Comparison of ENCODE assay signal across 21 cellular contexts in the genomic region with DNA sequence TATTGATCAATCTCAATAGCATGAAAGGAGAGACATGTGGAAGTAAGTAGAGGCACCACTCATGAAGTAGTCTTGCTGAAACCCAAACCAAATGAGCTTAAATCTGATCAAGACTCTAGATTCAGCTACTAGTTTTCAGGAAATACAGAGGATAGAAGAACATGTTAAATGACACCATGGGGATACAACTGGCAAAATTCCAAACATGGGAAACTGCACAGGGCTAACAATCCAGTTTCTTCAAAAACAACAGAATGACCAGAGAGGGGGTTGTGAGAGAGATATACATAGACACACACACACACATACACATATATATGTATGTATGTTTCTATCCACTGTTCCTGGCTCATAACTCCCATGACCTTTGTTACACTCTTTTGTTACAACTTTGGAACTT. TPM values are rescaled to one million over a fixed set of nuclear protein-coding genes. Genes with fewer than 3 reads are reported as not detected.
DNase-seq lines count a peak whose midpoint lies in the region; ATAC-seq and TF ChIP-seq lines count a peak whose summit lies in the region.
"Had no signal": no experiment of that assay in that cellular context is flagged by ENCODE, and none has a peak within 500 bp of the region (broad histone marks: within the 10 kb centered on the region; RNA-seq: fewer than 3 reads in every experiment).

No MANE protein-coding gene starts in this region.

- no peaks in the 10 kb centered on the region for H4K20me1 ChIP-seq in BLaER1

- H3K4me1 ChIP-seq in BLaER1 (peaks cover 57% of the 10 kb centered on the region), HEK293 (ENCODE audit: control insufficient read depth, insufficient read depth, low read length) (no peaks in the 10 kb centered on the region), SJCRH30 (no peaks in the 10 kb centered on the region)
- H3K4me1 ChIP-seq: A549 had no signal

- no peak for TF ChIP-seq RAD21 in Ishikawa (IDR thresholded peaks at IDR 0.05; ENCODE audit: low read depth)

- TF ChIP-seq EP300 in Ishikawa (IDR thresholded peaks at IDR 0.05; ENCODE audit: borderline replicate concordance): no peak

- peaks cover 17 to 20% (median 18%) of the 10 kb centered on the region in 3 donors for H3K4me1 Mint-ChIP-seq in T-cell
- H3K4me1 Mint-ChIP-seq: B cell had no signal

- H3K36me3 Mint-ChIP-seq in T-cell: peaks cover 3% of the 10 kb centered on the region
- H3K36me3 Mint-ChIP-seq: CD14-positive monocyte; CD4-positive, CD25-positive, alpha-beta regulatory T cell had no signal

- peak overlapping the region; percentile 59 for H3K27ac ChIP-seq in BLaER1
- H3K27ac ChIP-seq in HEK293 (ENCODE audit: extremely low read depth, low read depth, low read length): no peak overlapping the region
- no peak overlapping the region for H3K27ac ChIP-seq in SJCRH30
- H3K27ac ChIP-seq: 22Rv1, A549 had no signal

- H3K9me3 ChIP-seq in BLaER1: peaks cover 31% of the 10 kb centered on the region
- no peaks in the 10 kb centered on the region for H3K9me3 ChIP-seq in HEK293 (ENCODE audit: control insufficient read depth, insufficient read depth, low read depth, low read length)
- H3K9me3 ChIP-seq in SJCRH30 (replicated peaks): no peaks in the 10 kb centered on the region; the same call in 1 of the 2 replicates

- H3K27me3 Mint-ChIP-seq in T-cell: peaks cover 9 to 11% of the 10 kb centered on the region in 2 donors

- H3K4me3 ChIP-seq in BLaER1 (peak overlapping the region; percentile 22; the same call in 1 of the 2 replicates), HEK293 (ENCODE audit: low read depth, low read length) (no peak overlapping the region), SJCRH30 (no peak overlapping the region)
- H3K4me3 ChIP-seq: A549 had no signal

- POLR2A ChIA-PET in HEK293 (lab: Yijun Ruan, JAX) (no interaction called here), T-cell (lab: Charles Lee) (interaction anchor here in 1 of 2 donors (0.7 kb wide), 1 partner anchor 360 kb away, joined by 5 read pairs; no protein-coding TSS in a partner anchor)

- DNase-seq in T-cell: no peak
- DNase-seq in SJCRH30: no peak
- no peak for DNase-seq in NCI-H526 (lab: John Stamatoyannopoulos, UW)
- DNase-seq: AML-193; C1 segment of cervical spinal cord; CD4-positive, alpha-beta memory T cell; CD4-positive, CD25-positive, alpha-beta regulatory T cell; CD8-positive, alpha-beta memory T cell; COR-L47; DMS 273 treated with DMSO at 0.1 percent for 48 hours; DMS153; DMS53; DMS79; GF-D8 had no signal

- H3K27ac Mint-ChIP-seq in T-cell: no peak overlapping the region
- H3K27ac Mint-ChIP-seq: B cell; CD14-positive monocyte; CD4-positive, alpha-beta memory T cell; CD4-positive, CD25-positive, alpha-beta regulatory T cell; CD8-positive, alpha-beta memory T cell had no signal

- CTCF ChIA-PET in HEK293 (lab: Yijun Ruan, JAX): interaction anchor here (0.6 kb wide), 1 partner anchor 670 kb away, joined by 3 read pairs; no protein-coding TSS in a partner anchor
- CTCF ChIA-PET in T-cell (lab: Charles Lee): no interaction called here

- H3K4me3 Mint-ChIP-seq in T-cell: no peak overlapping the region
- H3K4me3 Mint-ChIP-seq: B cell; CD14-positive monocyte; CD4-positive, alpha-beta memory T cell; CD4-positive, CD25-positive, alpha-beta regulatory T cell; CD8-positive, alpha-beta memory T cell had no signal

- H3K9ac ChIP-seq in BLaER1: no peak overlapping the region

- H3K27me3 ChIP-seq in BLaER1 (no peaks in the 10 kb centered on the region), SJCRH30 (no peaks in the 10 kb centered on the region)

- H3K36me3 ChIP-seq in BLaER1 (no peaks in the 10 kb centered on the region), HEK293 (ENCODE audit: control insufficient read depth in 2 of 2, insufficient read depth in 1 of 2, low read length in 2 of 2) (no peaks in the 10 kb centered on the region), SJCRH30 (no peaks in the 10 kb centered on the region)

- no peak for TF ChIP-seq CTCF in HEK293 (tag by site-specific recombination; IDR thresholded peaks at IDR 0.05)

- peak overlapping the region; percentile 86; the same call in 1 of the 2 replicates for H3K4me2 ChIP-seq in BLaER1
- H3K4me2 ChIP-seq: A549 had no signal

- H3K9me3 Mint-ChIP-seq in T-cell: peaks cover 2 to 13% (median 7%) of the 10 kb centered on the region in 3 donors

- no peak for ATAC-seq in T-cell (replicated peaks in 1 of 4)
- ATAC-seq: A549 had no signal

TF ChIP-seq in HEK293, 187 proteins besides CTCF, POLR2A, EP300 and RAD21:
- TF ChIP-seq ZNF426 (tag by site-specific recombination; IDR thresholded peaks at IDR 0.05): no peak
- peak; percentile 67 for TF ChIP-seq SETDB1 (IDR thresholded peaks at IDR 0.05; ENCODE audit: insufficient read length, low read length)

TF ChIP-seq in Ishikawa, 13 proteins besides CTCF, POLR2A, EP300 and RAD21:
- TF ChIP-seq TAF1 (IDR thresholded peaks at IDR 0.05; ENCODE audit: low read depth): no peak
- TF ChIP-seq YY1 (IDR thresholded peaks at IDR 0.05; ENCODE audit: low read depth): no peak
- TF ChIP-seq, protein P1, sequence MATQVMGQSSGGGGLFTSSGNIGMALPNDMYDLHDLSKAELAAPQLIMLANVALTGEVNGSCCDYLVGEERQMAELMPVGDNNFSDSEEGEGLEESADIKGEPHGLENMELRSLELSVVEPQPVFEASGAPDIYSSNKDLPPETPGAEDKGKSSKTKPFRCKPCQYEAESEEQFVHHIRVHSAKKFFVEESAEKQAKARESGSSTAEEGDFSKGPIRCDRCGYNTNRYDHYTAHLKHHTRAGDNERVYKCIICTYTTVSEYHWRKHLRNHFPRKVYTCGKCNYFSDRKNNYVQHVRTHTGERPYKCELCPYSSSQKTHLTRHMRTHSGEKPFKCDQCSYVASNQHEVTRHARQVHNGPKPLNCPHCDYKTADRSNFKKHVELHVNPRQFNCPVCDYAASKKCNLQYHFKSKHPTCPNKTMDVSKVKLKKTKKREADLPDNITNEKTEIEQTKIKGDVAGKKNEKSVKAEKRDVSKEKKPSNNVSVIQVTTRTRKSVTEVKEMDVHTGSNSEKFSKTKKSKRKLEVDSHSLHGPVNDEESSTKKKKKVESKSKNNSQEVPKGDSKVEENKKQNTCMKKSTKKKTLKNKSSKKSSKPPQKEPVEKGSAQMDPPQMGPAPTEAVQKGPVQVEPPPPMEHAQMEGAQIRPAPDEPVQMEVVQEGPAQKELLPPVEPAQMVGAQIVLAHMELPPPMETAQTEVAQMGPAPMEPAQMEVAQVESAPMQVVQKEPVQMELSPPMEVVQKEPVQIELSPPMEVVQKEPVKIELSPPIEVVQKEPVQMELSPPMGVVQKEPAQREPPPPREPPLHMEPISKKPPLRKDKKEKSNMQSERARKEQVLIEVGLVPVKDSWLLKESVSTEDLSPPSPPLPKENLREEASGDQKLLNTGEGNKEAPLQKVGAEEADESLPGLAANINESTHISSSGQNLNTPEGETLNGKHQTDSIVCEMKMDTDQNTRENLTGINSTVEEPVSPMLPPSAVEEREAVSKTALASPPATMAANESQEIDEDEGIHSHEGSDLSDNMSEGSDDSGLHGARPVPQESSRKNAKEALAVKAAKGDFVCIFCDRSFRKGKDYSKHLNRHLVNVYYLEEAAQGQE (IDR thresholded peaks at IDR 0.05; ENCODE audit: low read depth): no peak
- TF ChIP-seq NFIC (IDR thresholded peaks at IDR 0.05): peak; percentile 25; the same call in 1 of the 2 replicates
TF ChIP-seq in Ishikawa: peak in this region for 1.

RNA-seq across cellular contexts. Expression of a gene that starts 44.8 kb away (rescaled TPM):
- total RNA-seq in T-cell: 10 to 100 TPM; 11.0 to 18.6 (median 16.4) TPM
- 37.7 and 40.5 TPM in 2 replicates for total RNA-seq in SJCRH30 (2014; rRNA removed; shearing (Covaris generic))

RNA-seq across cellular contexts. Expression of a gene that starts 44.9 kb away (rescaled TPM):
- total RNA-seq in T-cell: 1 to 10 TPM in 2 of 5 donors, under 1 TPM in 3; 0.69 to 2.7 (median 0.98) TPM
- total RNA-seq in SJCRH30 (2014; rRNA removed; shearing (Covaris generic)): 77.0 and 79.3 TPM in 2 replicates

Comparison
In these comparisons a context has a peak if more than half of its experiments do, and no peak if none do; other contexts are left out.
1. RNA of a gene that starts 44.9 kb away (total RNA-seq): 77.0 to 79.3 TPM in SJCRH30; 0.69 to 2.7 TPM in T-cell; every median in the first group is over 10 times any median in the second.